Comparison of ENCODE assay signal across 26 cellular contexts in the genomic region with DNA sequence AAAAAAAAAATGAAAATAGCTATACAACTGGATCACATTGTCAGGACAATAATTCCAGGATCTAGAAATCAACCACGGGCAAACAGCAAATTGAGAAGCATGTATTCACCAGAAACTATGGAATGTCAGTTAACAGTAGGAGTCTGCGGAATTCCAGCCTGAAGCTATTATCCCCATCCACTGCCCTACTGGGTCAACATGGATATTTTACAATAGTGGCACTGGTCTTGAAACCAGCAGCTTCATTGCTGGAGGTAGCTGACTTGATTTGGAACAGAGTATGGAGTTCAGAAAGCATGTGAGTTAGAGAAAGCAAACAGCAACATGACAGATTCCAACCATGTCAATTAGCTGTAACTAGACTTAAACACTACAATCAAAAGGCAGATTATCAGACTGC. TPM values are rescaled to one million over a fixed set of nuclear protein-coding genes. Genes with fewer than 3 reads are reported as not detected.
DNase-seq lines count a peak whose midpoint lies in the region; ATAC-seq and TF ChIP-seq lines count a peak whose summit lies in the region.
"Had no signal": no experiment of that assay in that cellular context is flagged by ENCODE, and none has a peak within 500 bp of the region (broad histone marks: within the 10 kb centered on the region; RNA-seq: fewer than 3 reads in every experiment).

No MANE protein-coding gene starts in this region.

- H3K4me3 Mint-ChIP-seq in chondrocyte (ENCODE audit: unreplicated experiment) (no peak overlapping the region), neural progenitor cell (no peak overlapping the region)
- H3K4me3 Mint-ChIP-seq in effector memory CD8-positive, alpha-beta T cell = no peak overlapping the region

- WGBS in tibial nerve, 2 donors = 51 to 69% methylated on average over 2 of the region's 2 CpGs

- H3K27me3 ChIP-seq in neural progenitor cell (no peaks in the 10 kb centered on the region), tibial nerve (no peaks in the 10 kb centered on the region)

- no peak for TF ChIP-seq CTCF in chondrocyte (IDR thresholded peaks at IDR 0.05)
- TF ChIP-seq CTCF in neural progenitor cell (IDR thresholded peaks at IDR 0.05) = no peak
- no peak for TF ChIP-seq CTCF in RWPE1 (conservative IDR thresholded peaks at IDR 0.05; ENCODE audit: low read depth)
- no peak for TF ChIP-seq CTCF in tibial nerve (IDR thresholded peaks at IDR 0.05)

- no peak overlapping the region for H2AFZ ChIP-seq in neural progenitor cell (replicated peaks)

- no peak overlapping the region for H3K4me2 ChIP-seq in neural progenitor cell

- POLR2A ChIA-PET in RWPE1 (lab: Yijun Ruan, JAX; ENCODE audit: low non-redundant PET) = no interaction called here

- TF ChIP-seq EP300 in tibial nerve (IDR thresholded peaks at IDR 0.05) = no peak

- no peaks in the 10 kb centered on the region for H3F3A ChIP-seq in neural progenitor cell (ENCODE audit: low read depth)

- ATAC-seq in effector memory CD8-positive, alpha-beta T cell (replicated peaks) = no peak
- ATAC-seq: GM12878 had no signal

- no peaks in the 10 kb centered on the region for H3K9me3 Mint-ChIP-seq in chondrocyte (ENCODE audit: low read depth)
- peaks cover 5% of the 10 kb centered on the region for H3K9me3 Mint-ChIP-seq in neural progenitor cell
- no peaks in the 10 kb centered on the region for H3K9me3 Mint-ChIP-seq in effector memory CD8-positive, alpha-beta T cell

- TF ChIP-seq POLR2A in tibial nerve (IDR thresholded peaks at IDR 0.05) = no peak

- no peaks in the 10 kb centered on the region for H3K4me1 ChIP-seq in neural progenitor cell
- no peaks in the 10 kb centered on the region for H3K4me1 ChIP-seq in tibial nerve

- H3K27me3 Mint-ChIP-seq in chondrocyte (ENCODE audit: low read depth) (no peaks in the 10 kb centered on the region), neural progenitor cell (ENCODE audit: insufficient read depth, low read depth) (no peaks in the 10 kb centered on the region)
- H3K27me3 Mint-ChIP-seq in effector memory CD8-positive, alpha-beta T cell = no peaks in the 10 kb centered on the region

- H3K9me3 ChIP-seq in neural progenitor cell (ENCODE audit: low read depth) (no peaks in the 10 kb centered on the region), tibial nerve (no peaks in the 10 kb centered on the region)

- CTCF ChIA-PET in RWPE1 (lab: Yijun Ruan, JAX) = interaction anchor here (1.0 kb wide), 1 partner anchor 16 kb away, joined by 3 read pairs; no protein-coding TSS in a partner anchor

- H3K27ac ChIP-seq in neural progenitor cell (no peak overlapping the region), RWPE1 (no peak overlapping the region), tibial nerve (no peak overlapping the region)
- H3K27ac ChIP-seq: C4-2B, HL-60, SK-N-MC had no signal

- H3K36me3 ChIP-seq in neural progenitor cell (no peaks in the 10 kb centered on the region), tibial nerve (no peaks in the 10 kb centered on the region)

- no peak overlapping the region for H3K4me3 ChIP-seq in neural progenitor cell
- no peak overlapping the region for H3K4me3 ChIP-seq in tibial nerve
- H3K4me3 ChIP-seq: GM12878, SK-N-MC had no signal

- DNase-seq in EH (ENCODE audit: low read depth) = peak; percentile 33
- DNase-seq in NCI-H1930 (lab: John Stamatoyannopoulos, UW) = peak; percentile 44 to 73
- DNase-seq in chondrocyte (ENCODE audit: low spot score) = no peak
- DNase-seq in neural progenitor cell (ENCODE audit: low spot score) = peak; percentile 9
- no peak for DNase-seq in COLO829 (ENCODE audit: low spot score)
- DNase-seq in RWPE1 (ENCODE audit: low spot score) = no peak
- DNase-seq in tibial nerve (ENCODE audit: low spot score in 2 of 2) = no peak
- DNase-seq in effector memory CD8-positive, alpha-beta T cell = no peak
- DNase-seq: AML-193, DMS79, H7, KG1, NCI-H1092 treated with DMSO at 0.1 percent for 48 hours, NCI-H1436 treated with DMSO at 0.1 percent for 48 hours, NCI-H2081, NCI-H2171, NCI-H345, NCI-H524, OCI-M1, SHP77 had no signal

- no peaks in the 10 kb centered on the region for H3K79me2 ChIP-seq in neural progenitor cell (ENCODE audit: low read depth)

- H3K27ac Mint-ChIP-seq in chondrocyte (ENCODE audit: unreplicated experiment) = peak overlapping the region; percentile 5
- H3K27ac Mint-ChIP-seq in neural progenitor cell = peak overlapping the region; percentile 77
- H3K27ac Mint-ChIP-seq in effector memory CD8-positive, alpha-beta T cell = no peak overlapping the region

- peaks cover 29% of the 10 kb centered on the region for H3K4me1 Mint-ChIP-seq in chondrocyte (ENCODE audit: low read depth)
- H3K4me1 Mint-ChIP-seq in neural progenitor cell = peaks cover 19% of the 10 kb centered on the region
- no peaks in the 10 kb centered on the region for H3K4me1 Mint-ChIP-seq in effector memory CD8-positive, alpha-beta T cell (ENCODE audit: low read depth in 2 of 2)

- H4K20me1 ChIP-seq in neural progenitor cell (ENCODE audit: low read depth) = no peaks in the 10 kb centered on the region

- H3K9ac ChIP-seq in neural progenitor cell = no peak overlapping the region

- H3K36me3 Mint-ChIP-seq in chondrocyte (ENCODE audit: low read depth) = no peaks in the 10 kb centered on the region
- H3K36me3 Mint-ChIP-seq in neural progenitor cell = peaks cover 4% of the 10 kb centered on the region
- H3K36me3 Mint-ChIP-seq in effector memory CD8-positive, alpha-beta T cell (ENCODE audit: insufficient read depth) = no peaks in the 10 kb centered on the region

RNA-seq across cellular contexts. Expression of a gene that starts 55.7 kb away (rescaled TPM):
- total RNA-seq in chondrocyte = 0.69 to 4.5 TPM (median 1.1 TPM) in 3 replicates
- 0.06 TPM in 1 of 2 replicates, not detected in the other for total RNA-seq in neural progenitor cell (ENCODE audit: low replicate concordance)
- 10 to 100 TPM; 21.6 to 51.8 (median 43.7) TPM for total RNA-seq in tibial nerve
- total RNA-seq: A172, GM12878, HT-29 had no signal

Comparison
In these comparisons a context has a peak if more than half of its experiments do, and no peak if none do; other contexts are left out.
1. DNase-seq: peak in EH (single experiment), NCI-H1930 (2 of 2) and neural progenitor cell (single experiment); none in chondrocyte (single experiment), COLO829 (single experiment), RWPE1 (single experiment), tibial nerve (0 of 2) and effector memory CD8-positive, alpha-beta T cell (0 of 3).
2. H3K27ac Mint-ChIP-seq: peak in chondrocyte (single experiment) and neural progenitor cell (single experiment); none in effector memory CD8-positive, alpha-beta T cell (0 of 2).